ENCODE assay signal across 23 cellular contexts in genomic region chr16:85654251-85655115, GRCh38. TPM values are rescaled to one million over a fixed set of nuclear protein-coding genes. Genes with fewer than 3 reads are reported as not detected.
DNase-seq lines count a peak whose midpoint lies in the region; ATAC-seq, FAIRE-seq and TF ChIP-seq lines count a peak whose summit lies in the region.
"Had no signal": no experiment of that assay in that cellular context is flagged by ENCODE, and none has a peak within 500 bp of the region (broad histone marks: within the 10 kb centered on the region; RNA-seq: fewer than 3 reads in every experiment).

No MANE protein-coding gene starts in this region.

- no peak for TF ChIP-seq POLR2A in HepG2 (IDR thresholded peaks at IDR 0.05; ENCODE audit: insufficient read depth in 1 of 2, low read depth in 2 of 2, low read length in 2 of 2)
- TF ChIP-seq POLR2A in spleen (IDR thresholded peaks at IDR 0.05): no peak

- no peak overlapping the region for H3K4me2 ChIP-seq in HepG2 (ENCODE audit: low read depth, low read length)

- no peaks in the 10 kb centered on the region for H3K79me2 ChIP-seq in HepG2 (ENCODE audit: insufficient read depth, low read length)

- no peak for TF ChIP-seq CTCF in left ventricle myocardium inferior (IDR thresholded peaks at IDR 0.05; ENCODE audit: borderline replicate concordance)
- TF ChIP-seq CTCF in WERI-Rb-1 (IDR thresholded peaks at IDR 0.05; ENCODE audit: low read depth, low read length): no peak
- no peak for TF ChIP-seq CTCF in HepG2 (CRISPR knock-in tag; IDR thresholded peaks at IDR 0.05)
- TF ChIP-seq CTCF in spleen (IDR thresholded peaks at IDR 0.05 in 8 of 11, conservative IDR thresholded peaks at IDR 0.05 in 3 of 11): no peak

- DNase-seq in Right ventricle myocardium inferior (ENCODE audit: missing footprints) (peak; percentile 54), left ventricle myocardium inferior (no peak), WERI-Rb-1 (no peak), HepG2 (ENCODE audit: low spot score) (no peak), spleen (peak; percentile 71), kidney tubule cell (ENCODE audit: low spot score) (no peak), AG20443 (ENCODE audit: low spot score) (no peak)
- no peak for DNase-seq in activated naive CD4-positive, alpha-beta T cell (lab: John Stamatoyannopoulos, UW)
- DNase-seq: 8988T; AML-193; C1 segment of cervical spinal cord; Calu3; CD8-positive, alpha-beta T cell; Karpas-422; NCI-H1694; NCI-H2081; NCI-H2171; NCI-H446; NCI-H526; SIG-M5; SK-N-SH had no signal

- H3K9me3 ChIP-seq in left ventricle myocardium inferior (replicated peaks): no peaks in the 10 kb centered on the region
- H3K9me3 ChIP-seq in WERI-Rb-1 (ENCODE audit: severe bottlenecking): no peaks in the 10 kb centered on the region
- no peaks in the 10 kb centered on the region for H3K9me3 ChIP-seq in HepG2 (ENCODE audit: low read length)
- no peaks in the 10 kb centered on the region for H3K9me3 ChIP-seq in spleen
- H3K9me3 ChIP-seq: SK-N-SH had no signal

- intact Hi-C loops in Right ventricle myocardium inferior (cut with DNase I): no loop called here
- intact Hi-C loops in left ventricle myocardium inferior (cut with micrococcal nuclease): no loop called here
- intact Hi-C loops in HepG2 (cut with micrococcal nuclease; ENCODE audit: unreplicated experiment): no loop called here
- intact Hi-C loops in spleen (cut with DNase I; ENCODE audit: low total_unique reads): no loop called here

- no peak for TF ChIP-seq RAD21 in HepG2 (CRISPR knock-in tag; IDR thresholded peaks at IDR 0.05)

- whole genome bisulfite sequencing in HepG2 (ENCODE audit: low lambda C conversion rate): 96% methylated on average over 35 of the region's 41 CpGs
- 95 to 98% (median 96%) methylated on average over 34 to 41 of the region's 41 CpGs for WGBS in spleen, 5 donors

- POLR2A ChIA-PET in HepG2 (lab: Yijun Ruan, JAX): no interaction called here

- CTCF ChIA-PET in HepG2 (lab: Yijun Ruan, JAX; ENCODE audit: low intra/inter-chr PET ratio, low total read pairs): no interaction called here

- ATAC-seq in Right ventricle myocardium inferior (no peak), HepG2 (no peak)
- ATAC-seq: CD8-positive, alpha-beta T cell had no signal

- no peak for FAIRE-seq in HepG2 (lab: Jason Lieb, UNC)
- FAIRE-seq: G401.6, H54 had no signal

- H3K4me3 ChIP-seq in left ventricle myocardium inferior (no peak overlapping the region), WERI-Rb-1 (ENCODE audit: low read depth, low read length) (no peak overlapping the region), HepG2 (replicated peaks in 1 of 3; ENCODE audit: insufficient read depth in 1 of 3, low read depth in 2 of 3, low read length in 3 of 3) (no peak overlapping the region), spleen (no peak overlapping the region)

- BruUV-seq in HepG2 (replicated peaks; lab: Mats Ljungman, UMichigan): no TSS peak

- H3K27ac ChIP-seq in left ventricle myocardium inferior (replicated peaks): no peak overlapping the region
- peak overlapping the region; percentile 62 for H3K27ac ChIP-seq in WERI-Rb-1
- H3K27ac ChIP-seq in HepG2 (ENCODE audit: extremely low read length, insufficient read depth, low read length): no peak overlapping the region
- H3K27ac ChIP-seq in spleen: no peak overlapping the region

- H3K27me3 ChIP-seq in left ventricle myocardium inferior (ENCODE audit: low read depth) (no peaks in the 10 kb centered on the region), WERI-Rb-1 (ENCODE audit: insufficient read depth, low read depth, severe bottlenecking) (no peaks in the 10 kb centered on the region), HepG2 (ENCODE audit: control insufficient read depth in 1 of 2, insufficient read depth in 2 of 2, low read length in 2 of 2) (no peaks in the 10 kb centered on the region), spleen (replicated peaks in 1 of 7) (no peaks in the 10 kb centered on the region)

- H3K9ac ChIP-seq in HepG2 (ENCODE audit: insufficient read depth, low read depth, low read length): no peak overlapping the region
- H3K9ac ChIP-seq: SK-N-SH had no signal

- in situ Hi-C loops in HepG2 (cut with HindIII; ENCODE audit: extremely low pct_ligation_motif_present, low pct_unique_long_range_greater_than_20kb): loop anchor here (5.0 kb wide), 1 partner anchor 63 kb away; no protein-coding TSS in a partner anchor

- H3K4me1 ChIP-seq in left ventricle myocardium inferior (peaks cover 41% of the 10 kb centered on the region), HepG2 (ENCODE audit: insufficient read depth, low read length) (peaks cover 17% of the 10 kb centered on the region), spleen (peaks cover 0 to 45% (median 18%) of the 10 kb centered on the region in 6 donors)

- H2AFZ ChIP-seq in HepG2 (ENCODE audit: low read length): no peak overlapping the region

- TF ChIP-seq EP300 in HepG2 (IDR thresholded peaks at IDR 0.05; ENCODE audit: low read depth in 2 of 2, low read length in 2 of 2) (no peak), HepG2 (CRISPR knock-in tag; IDR thresholded peaks at IDR 0.05; ENCODE audit: borderline replicate concordance) (no peak)

- peaks cover 49% of the 10 kb centered on the region for H3K36me3 ChIP-seq in left ventricle myocardium inferior
- peaks cover 72% of the 10 kb centered on the region for H3K36me3 ChIP-seq in WERI-Rb-1
- H3K36me3 ChIP-seq in HepG2 (replicated peaks in 1 of 2; ENCODE audit: control insufficient read depth in 1 of 2, insufficient read depth in 2 of 2, low read length in 2 of 2): peaks cover 55 to 68% of the 10 kb centered on the region in 2 experiments
- peaks cover 3 to 93% (median 65%) of the 10 kb centered on the region in 6 donors for H3K36me3 ChIP-seq in spleen

- H4K20me1 ChIP-seq in HepG2 (ENCODE audit: insufficient read depth, low read length): peaks cover 42% of the 10 kb centered on the region

TF ChIP-seq in HepG2, 621 proteins besides CTCF, POLR2A, EP300 and RAD21:
- TF ChIP-seq RBM22 (optimal IDR thresholded peaks at IDR 0.05; ENCODE audit: low read length): peak; percentile 2
- no peak for TF ChIP-seq KLF15 (CRISPR knock-in tag; IDR thresholded peaks at IDR 0.05; ENCODE audit: borderline replicate concordance)
- TF ChIP-seq HIVEP1 (CRISPR knock-in tag; IDR thresholded peaks at IDR 0.05): 0 out of 2 replicates have a peak, but pooled peaks have one; percentile 11

RNA-seq across cellular contexts. Expression of gene GINS2, which starts 34.3 kb away (rescaled TPM):
- total RNA-seq in Right ventricle myocardium inferior: 1.4 TPM
- 0.44 TPM for total RNA-seq in left ventricle myocardium inferior
- 48.3 and 61.7 TPM in 2 replicates for total RNA-seq in HepG2 (2016; rRNA removed; fragmentation: Illumina TruSeq; extraction: Trizol)
- 23.8 and 27.0 TPM in 2 replicates for total RNA-seq in HepG2 (2016; cell fraction: cytosol; rRNA removed; fragmentation: Illumina TruSeq; extraction: Trizol; ENCODE audit: low read depth)
- total RNA-seq in HepG2 (2016; cell fraction: insoluble cytoplasmic fraction; rRNA removed; fragmentation: Illumina TruSeq; extraction: Trizol): 48.0 and 66.5 TPM in 2 replicates
- total RNA-seq in HepG2 (2016; cell fraction: membrane; rRNA removed; fragmentation: Illumina TruSeq; extraction: Trizol): 37.7 and 42.3 TPM in 2 replicates
- total RNA-seq in HepG2 (2016; cell fraction: nucleus; rRNA removed; fragmentation: Illumina TruSeq; extraction: Trizol): 23.1 and 24.3 TPM in 2 replicates
- 7.7 and 10.6 TPM in 2 replicates for polyA plus RNA-seq in HepG2 (2011; rRNA removed)
- 8.9 and 11.0 TPM in 2 replicates for polyA plus RNA-seq in HepG2 (2011; cell fraction: cytosol; rRNA removed)
- 3.9 and 4.5 TPM in 2 replicates for polyA plus RNA-seq in HepG2 (2011; cell fraction: nucleus; rRNA removed)
- polyA plus RNA-seq in HepG2 (2012): 5.7 and 16.9 TPM in 2 replicates
- polyA plus RNA-seq in HepG2 (2016; cell fraction: cytosol; fragmentation: Illumina TruSeq; extraction: Trizol; ENCODE audit: low read depth): 28.1 and 34.5 TPM in 2 replicates
- polyA plus RNA-seq in HepG2 (2016; cell fraction: insoluble cytoplasmic fraction; fragmentation: Illumina TruSeq; extraction: Trizol; ENCODE audit: low read depth): 76.0 and 95.5 TPM in 2 replicates
- 36.4 and 39.0 TPM in 2 replicates for polyA plus RNA-seq in HepG2 (2016; cell fraction: membrane; fragmentation: Illumina TruSeq; extraction: Trizol; ENCODE audit: low read depth)
- 38.9 and 39.5 TPM in 2 replicates for polyA plus RNA-seq in HepG2 (2016; cell fraction: nucleus; fragmentation: Illumina TruSeq; extraction: Trizol; ENCODE audit: insufficient read depth, low read depth)
- 7.2 and 33.6 TPM in 2 replicates for polyA minus RNA-seq in HepG2 (2011; rRNA and poly(A)+ RNA removed; ENCODE audit: low replicate concordance)
- polyA minus RNA-seq in HepG2 (2011; cell fraction: cytosol; rRNA and poly(A)+ RNA removed): 3.9 and 4.1 TPM in 2 replicates
- polyA minus RNA-seq in HepG2 (2011; cell fraction: nucleus; rRNA and poly(A)+ RNA removed): 4.7 and 6.2 TPM in 2 replicates
- total RNA-seq in spleen: 1 to 10 TPM; 1.0 to 7.0 (median 2.3) TPM
- polyA plus RNA-seq in spleen: 1 to 10 TPM; 1.3 to 5.4 (median 2.3) TPM

RNA-seq across cellular contexts. Expression of gene GSE1, which starts 41.4 kb away (rescaled TPM):
- 28.9 TPM for total RNA-seq in Right ventricle myocardium inferior
- 34.2 TPM for total RNA-seq in left ventricle myocardium inferior
- total RNA-seq in HepG2 (2016; rRNA removed; fragmentation: Illumina TruSeq; extraction: Trizol): 16.1 and 19.5 TPM in 2 replicates
- 13.0 and 16.7 TPM in 2 replicates for total RNA-seq in HepG2 (2016; cell fraction: cytosol; rRNA removed; fragmentation: Illumina TruSeq; extraction: Trizol; ENCODE audit: low read depth)
- 15.4 and 17.4 TPM in 2 replicates for total RNA-seq in HepG2 (2016; cell fraction: insoluble cytoplasmic fraction; rRNA removed; fragmentation: Illumina TruSeq; extraction: Trizol)
- 18.2 and 21.4 TPM in 2 replicates for total RNA-seq in HepG2 (2016; cell fraction: membrane; rRNA removed; fragmentation: Illumina TruSeq; extraction: Trizol)
- 31.6 and 33.0 TPM in 2 replicates for total RNA-seq in HepG2 (2016; cell fraction: nucleus; rRNA removed; fragmentation: Illumina TruSeq; extraction: Trizol)
- polyA plus RNA-seq in HepG2 (2011; rRNA removed): 31.2 and 37.7 TPM in 2 replicates
- polyA plus RNA-seq in HepG2 (2011; cell fraction: cytosol; rRNA removed): 20.9 and 26.7 TPM in 2 replicates
- 132 and 135 TPM in 2 replicates for polyA plus RNA-seq in HepG2 (2011; cell fraction: nucleus; rRNA removed)
- polyA plus RNA-seq in HepG2 (2012): 43.5 and 43.7 TPM in 2 replicates
- 1.4 and 1.7 TPM in 2 replicates for polyA plus RNA-seq in HepG2 (2016; cell fraction: cytosol; fragmentation: Illumina TruSeq; extraction: Trizol; ENCODE audit: low read depth)
- 22.8 and 30.2 TPM in 2 replicates for polyA plus RNA-seq in HepG2 (2016; cell fraction: insoluble cytoplasmic fraction; fragmentation: Illumina TruSeq; extraction: Trizol; ENCODE audit: low read depth)
- 4.4 and 5.4 TPM in 2 replicates for polyA plus RNA-seq in HepG2 (2016; cell fraction: membrane; fragmentation: Illumina TruSeq; extraction: Trizol; ENCODE audit: low read depth)
- 70.9 and 78.3 TPM in 2 replicates for polyA plus RNA-seq in HepG2 (2016; cell fraction: nucleus; fragmentation: Illumina TruSeq; extraction: Trizol; ENCODE audit: insufficient read depth, low read depth)
- 24.8 and 50.4 TPM in 2 replicates for polyA minus RNA-seq in HepG2 (2011; rRNA and poly(A)+ RNA removed; ENCODE audit: low replicate concordance)
- polyA minus RNA-seq in HepG2 (2011; cell fraction: cytosol; rRNA and poly(A)+ RNA removed): 36.3 and 45.8 TPM in 2 replicates
- polyA minus RNA-seq in HepG2 (2011; cell fraction: nucleus; rRNA and poly(A)+ RNA removed): 83.8 and 96.8 TPM in 2 replicates
- total RNA-seq in spleen: 100 to 1,000 TPM in 1 of 7 donors, 10 to 100 TPM in 6; 79.8 to 121 (median 91.4) TPM
- polyA plus RNA-seq in spleen: 10 to 100 TPM in 1 of 3 donors, 1 to 10 TPM in 2; 7.4 to 23.2 (median 9.2) TPM

Comparison
In these comparisons a context has a peak if more than half of its experiments do, and no peak if none do; other contexts are left out.
1. DNase-seq: peak in Right ventricle myocardium inferior (single experiment) and spleen (single experiment); none in left ventricle myocardium inferior (single experiment), WERI-Rb-1 (single experiment), HepG2 (single experiment), kidney tubule cell (single experiment), activated naive CD4-positive, alpha-beta T cell (0 of 4) and AG20443 (single experiment).